9 cellular contexts compared by ENCODE assay signal in the genomic region with DNA sequence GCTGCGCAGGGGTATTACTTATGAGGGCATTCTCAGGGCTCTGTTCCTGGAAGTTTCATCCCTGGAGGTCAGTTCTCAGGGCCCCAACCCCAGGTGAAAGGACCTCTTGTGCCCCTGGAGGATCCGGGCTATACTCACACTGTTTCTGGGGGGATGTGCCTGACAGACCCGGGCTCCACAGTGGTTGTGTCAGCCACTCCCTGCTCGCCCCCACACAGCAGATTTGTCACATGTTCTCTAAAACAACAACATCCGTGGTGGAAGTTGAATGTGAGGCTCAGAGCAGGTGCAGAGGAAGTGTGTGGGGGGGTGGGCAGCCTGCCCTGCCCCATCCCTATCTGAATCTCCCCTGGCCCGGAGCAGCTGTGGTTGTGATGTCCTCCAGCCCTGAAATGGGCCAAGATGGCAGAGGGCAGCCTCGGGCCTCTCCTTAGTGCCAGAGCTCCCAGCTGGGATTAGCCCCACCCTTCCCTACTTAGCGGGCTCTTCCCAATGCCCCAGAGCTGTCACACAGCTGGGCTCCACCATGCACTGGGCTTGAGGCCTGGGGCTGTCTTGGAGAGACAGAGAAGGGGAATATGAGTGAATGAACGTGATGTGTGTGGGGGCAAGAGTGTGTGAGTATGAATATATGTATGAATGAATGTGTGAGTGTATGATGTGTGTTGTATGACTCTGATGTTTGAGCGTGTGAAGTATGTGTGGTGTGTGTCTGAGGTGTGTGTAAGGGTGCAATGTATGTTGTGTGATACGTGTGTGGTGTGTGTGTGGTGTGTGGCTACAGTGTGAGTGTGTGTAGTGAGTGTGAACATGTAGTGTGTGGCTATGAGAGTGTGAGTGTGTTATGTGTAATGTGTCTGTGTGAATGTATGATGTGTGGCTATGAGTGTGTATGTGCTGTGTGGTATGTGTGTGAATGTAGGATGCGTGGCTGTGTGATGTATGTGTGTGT. TPM values are rescaled to one million over a fixed set of nuclear protein-coding genes. Genes with fewer than 3 reads are reported as not detected.
DNase-seq lines count a peak whose midpoint lies in the region; ATAC-seq and TF ChIP-seq lines count a peak whose summit lies in the region.
"Had no signal": no experiment of that assay in that cellular context is flagged by ENCODE, and none has a peak within 500 bp of the region (broad histone marks: within the 10 kb centered on the region; RNA-seq: fewer than 3 reads in every experiment).

No MANE protein-coding gene starts in this region.

- ATAC-seq in HG03439 (IDR thresholded peaks at IDR 0.05; ENCODE audit: unreplicated experiment): peak; percentile 41

- peaks cover 0 to 4% (median 0%) of the 10 kb centered on the region in 45 donors for H3K27me3 ChIP-seq in dorsolateral prefrontal cortex

- intact Hi-C loops in dorsolateral prefrontal cortex (cut with DNase I): loop anchor here in 1 of 2 donors (5.0 kb wide), 1 partner anchor 54 kb away; no protein-coding TSS in a partner anchor

- DNase-seq in activated gamma-delta T cell treated with Interleukin-2 at 50 U/mL for 16 hours: peak; percentile 82
- DNase-seq in activated gamma-delta T cell (lab: John Stamatoyannopoulos, UW): no peak
- DNase-seq in activated CD8-positive, alpha-beta memory T cell treated with anti-CD3 and anti-CD28 coated beads for 24 hours: peak; percentile 86
- peak; percentile 42 for DNase-seq in mucosa of gallbladder (ENCODE audit: low spot score)
- no peak for DNase-seq in dorsolateral prefrontal cortex
- no peak for DNase-seq in COLO829 (ENCODE audit: low spot score)
- DNase-seq in GM03348 (ENCODE audit: low spot score): no peak

- no peak overlapping the region for H3K4me3 ChIP-seq in dorsolateral prefrontal cortex

- H3K27ac ChIP-seq in dorsolateral prefrontal cortex: peak overlapping the region in 12 of 59 donors; percentile 10 to 66 (median 42)

- TF ChIP-seq CTCF in dorsolateral prefrontal cortex (IDR thresholded peaks at IDR 0.05 in 54 of 56, conservative IDR thresholded peaks at IDR 0.05 in 2 of 56; ENCODE audit: low read depth in 1 of 56, partially characterized antibody in 56 of 56): no peak

RNA-seq across cellular contexts. Expression of gene FCMR, which starts 1.5 kb away (rescaled TPM):
- total RNA-seq in mucosa of gallbladder: 8.0 TPM
- 1 to 10 TPM in 19 of 120 experiments, under 1 TPM in 41, not detected in 60; 0.24 to 2.7 (median 0.82) TPM for total RNA-seq in dorsolateral prefrontal cortex
- total RNA-seq: neural crest cell had no signal

RNA-seq across cellular contexts. Expression of gene PIGR, which starts 23.0 kb away (rescaled TPM):
- 2,875 TPM for total RNA-seq in mucosa of gallbladder
- total RNA-seq in dorsolateral prefrontal cortex: 1 to 10 TPM in 1 of 120 experiments, under 1 TPM in 12, not detected in 107; 0.07 to 2.7 (median 0.16) TPM
- total RNA-seq: neural crest cell had no signal

RNA-seq across cellular contexts. Expression of gene IL24, which starts 26.0 kb away (rescaled TPM):
- total RNA-seq in mucosa of gallbladder: not detected
- total RNA-seq in dorsolateral prefrontal cortex: not detected
- total RNA-seq: neural crest cell had no signal

RNA-seq across cellular contexts. Expression of gene FCAMR, which starts 47.0 kb away (rescaled TPM):
- total RNA-seq in mucosa of gallbladder (0.46 TPM), dorsolateral prefrontal cortex (under 1 TPM in 1 of 120 experiments, not detected in 119; 0.50 TPM)
- total RNA-seq: neural crest cell had no signal

RNA-seq across cellular contexts. Expression of gene IL20, which starts 57.9 kb away (rescaled TPM):
- total RNA-seq in mucosa of gallbladder (not detected), dorsolateral prefrontal cortex (not detected)
- total RNA-seq: neural crest cell had no signal

Comparison
In these comparisons a context has a peak if more than half of its experiments do, and no peak if none do; other contexts are left out.
1. DNase-seq: peak in activated gamma-delta T cell treated with Interleukin-2 at 50 U/mL for 16 hours (single experiment), activated CD8-positive, alpha-beta memory T cell treated with anti-CD3 and anti-CD28 coated beads for 24 hours (single experiment) and mucosa of gallbladder (single experiment); none in activated gamma-delta T cell (single experiment), dorsolateral prefrontal cortex (0 of 10), COLO829 (single experiment) and GM03348 (single experiment).
2. RNA of gene PIGR, which starts 23.0 kb away (total RNA-seq): 2,875 TPM in mucosa of gallbladder (single experiment); 0.07 to 2.7 TPM in dorsolateral prefrontal cortex; every median in the first group is over 100 times any median in the second.